In the genomic region with DNA sequence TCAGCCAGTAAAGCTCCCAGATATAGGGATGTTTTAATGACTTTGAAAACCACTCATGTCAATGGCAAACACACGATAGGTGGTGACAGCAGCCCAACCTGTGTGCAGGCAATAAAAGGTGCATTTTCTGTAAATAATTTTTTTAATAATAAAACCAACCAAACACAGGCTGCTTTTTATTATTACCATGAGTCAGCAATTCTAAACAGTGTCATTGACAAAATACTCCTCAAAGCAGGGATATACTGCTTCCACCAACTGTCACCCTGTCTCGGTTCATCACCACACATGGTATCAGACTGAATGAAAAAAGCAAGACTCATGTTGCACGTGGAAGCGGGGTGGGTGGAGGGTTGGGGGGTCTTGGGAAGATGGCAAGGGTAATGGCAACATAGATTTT, we compare ENCODE assay signal across 2 cellular contexts.
TF ChIP-seq lines count a peak whose summit lies in the region.

No MANE protein-coding gene starts in this region.

TF ChIP-seq in HepG2, 621 proteins besides CTCF, POLR2A, EP300 and RAD21 (continued from another document):
- TF ChIP-seq NFE2L2 (IDR thresholded peaks at IDR 0.05; ENCODE audit: low read length) (peak; percentile 77), MAFK (conservative IDR thresholded peaks at IDR 0.05 in 1 of 2, IDR thresholded peaks at IDR 0.05 in 1 of 2; ENCODE audit: low read length in 2 of 2) (peak; percentile 97 to 98), ZNF343 (CRISPR knock-in tag; IDR thresholded peaks at IDR 0.05) (no peak), JUN (CRISPR knock-in tag; IDR thresholded peaks at IDR 0.05) (no peak), MAFF (IDR thresholded peaks at IDR 0.05; ENCODE audit: low read depth, low read length) (peak; percentile 98), ZNF329 (CRISPR knock-in tag; IDR thresholded peaks at IDR 0.05; ENCODE audit: low read depth) (no peak)
- TF ChIP-seq, protein P1, sequence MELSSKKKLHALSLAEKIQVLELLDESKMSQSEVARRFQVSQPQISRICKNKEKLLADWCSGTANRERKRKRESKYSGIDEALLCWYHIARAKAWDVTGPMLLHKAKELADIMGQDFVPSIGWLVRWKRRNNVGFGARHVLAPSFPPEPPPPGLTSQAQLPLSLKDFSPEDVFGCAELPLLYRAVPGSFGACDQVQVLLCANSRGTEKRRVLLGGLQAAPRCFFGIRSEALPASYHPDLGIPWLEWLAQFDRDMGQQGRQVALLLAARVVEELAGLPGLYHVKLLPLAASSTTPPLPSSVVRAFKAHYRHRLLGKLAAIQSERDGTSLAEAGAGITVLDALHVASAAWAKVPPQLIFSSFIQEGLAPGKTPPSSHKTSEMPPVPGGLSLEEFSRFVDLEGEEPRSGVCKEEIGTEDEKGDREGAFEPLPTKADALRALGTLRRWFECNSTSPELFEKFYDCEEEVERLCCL (CRISPR knock-in tag; IDR thresholded peaks at IDR 0.05; ENCODE audit: borderline replicate concordance): no peak
- TF ChIP-seq, protein P2, sequence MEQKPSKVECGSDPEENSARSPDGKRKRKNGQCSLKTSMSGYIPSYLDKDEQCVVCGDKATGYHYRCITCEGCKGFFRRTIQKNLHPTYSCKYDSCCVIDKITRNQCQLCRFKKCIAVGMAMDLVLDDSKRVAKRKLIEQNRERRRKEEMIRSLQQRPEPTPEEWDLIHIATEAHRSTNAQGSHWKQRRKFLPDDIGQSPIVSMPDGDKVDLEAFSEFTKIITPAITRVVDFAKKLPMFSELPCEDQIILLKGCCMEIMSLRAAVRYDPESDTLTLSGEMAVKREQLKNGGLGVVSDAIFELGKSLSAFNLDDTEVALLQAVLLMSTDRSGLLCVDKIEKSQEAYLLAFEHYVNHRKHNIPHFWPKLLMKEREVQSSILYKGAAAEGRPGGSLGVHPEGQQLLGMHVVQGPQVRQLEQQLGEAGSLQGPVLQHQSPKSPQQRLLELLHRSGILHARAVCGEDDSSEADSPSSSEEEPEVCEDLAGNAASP (CRISPR knock-in tag; IDR thresholded peaks at IDR 0.05; ENCODE audit: borderline replicate concordance): no peak

TF ChIP-seq in K562, 482 proteins besides CTCF, POLR2A, EP300 and RAD21 (continued from another document):
- TF ChIP-seq E2F1 (CRISPR knock-in tag; IDR thresholded peaks at IDR 0.05) (no peak), MAFG (tag; conservative IDR thresholded peaks at IDR 0.05) (peak; percentile 79), C11orf30 (IDR thresholded peaks at IDR 0.05; ENCODE audit: low read depth) (peak; percentile 63), MAFF (IDR thresholded peaks at IDR 0.05; ENCODE audit: low read length) (peak; percentile 73), FOXK1 (CRISPR knock-in tag; IDR thresholded peaks at IDR 0.05; ENCODE audit: borderline replicate concordance) (no peak), NFE2L1 (tag; IDR thresholded peaks at IDR 0.05; ENCODE audit: borderline replicate concordance, low read depth) (peak; percentile 5; the same call in 1 of the 2 replicates), ZNF316 (IDR thresholded peaks at IDR 0.05) (peak; percentile 83), MAFK (IDR thresholded peaks at IDR 0.05; ENCODE audit: low read length) (peak; percentile 80)
